Comparison of ENCODE assay signal across 8 cellular contexts in the genomic region with DNA sequence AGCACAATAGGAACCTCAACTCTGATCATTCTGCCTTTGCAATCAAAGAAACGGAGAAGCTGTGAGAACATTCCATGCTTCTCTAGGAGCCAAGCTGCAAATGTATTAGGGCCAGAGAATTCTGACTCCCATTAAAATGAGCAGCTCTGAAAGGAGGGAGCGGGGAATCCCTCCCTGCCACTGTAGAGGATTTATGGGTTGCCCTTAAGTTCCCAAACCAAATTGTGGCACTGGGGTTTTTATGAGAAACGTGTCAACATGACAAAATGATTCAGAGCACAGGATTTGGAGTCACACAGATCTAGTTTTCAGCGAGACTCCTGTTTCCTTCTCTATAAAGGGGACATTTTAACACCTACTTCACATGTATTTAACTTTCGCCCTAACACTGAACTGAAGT. TPM values are rescaled to one million over a fixed set of nuclear protein-coding genes. Genes with fewer than 3 reads are reported as not detected.
A peak's percentile ranks its signal among the peaks of the same experiment; 100 is the strongest.
DNase-seq lines count a peak whose midpoint lies in the region; ATAC-seq and TF ChIP-seq lines count a peak whose summit lies in the region.

No MANE protein-coding gene starts in this region.

- ATAC-seq in HG03354 (IDR thresholded peaks at IDR 0.05; ENCODE audit: poor library complexity, severe bottlenecking, unreplicated experiment), result no peak

- H3K4me3 ChIP-seq in A673 (ENCODE audit: low read depth, low read length, poor library complexity, severe bottlenecking), result peak overlapping the region; percentile 78

- POLR2A ChIA-PET in A673 (lab: Charles Lee; ENCODE audit: low non-redundant PET) (no interaction called here), HEK293T (lab: Yijun Ruan, JAX) (no interaction called here)

- TF ChIP-seq CTCF in A673 (conservative IDR thresholded peaks at IDR 0.05; ENCODE audit: low read depth, low read length) (no peak), GM20000 (IDR thresholded peaks at IDR 0.05; ENCODE audit: extremely low read depth, missing control alignments) (no peak)

- H3K36me3 ChIP-seq in A673 (ENCODE audit: insufficient read depth, low read length, poor library complexity, severe bottlenecking), result no peaks in the 10 kb centered on the region

- H3K27me3 ChIP-seq in A673 (replicated peaks; ENCODE audit: insufficient read depth, low read depth, low read length, poor library complexity), result no peaks in the 10 kb centered on the region

- intact Hi-C loops in A673 (cut with micrococcal nuclease; ENCODE audit: unreplicated experiment), result no loop called here

- H3K27ac ChIP-seq in A673 (ENCODE audit: low read depth, low read length, poor library complexity, severe bottlenecking), result no peak overlapping the region
- peak overlapping the region; percentile 77 for H3K27ac ChIP-seq in caudate nucleus (ENCODE audit: low read depth, low read length)

- no TSS peak for BruUV-seq in A673 (replicated peaks; lab: Mats Ljungman, UMichigan)

- CTCF ChIA-PET in A673 (lab: Charles Lee) (no interaction called here), HEK293T (lab: Yijun Ruan, JAX) (no interaction called here)

- H3K9me3 ChIP-seq in A673 (ENCODE audit: low read depth, low read length, poor library complexity, severe bottlenecking), result no peaks in the 10 kb centered on the region

- H3K4me1 ChIP-seq in A673 (ENCODE audit: insufficient read depth, low read length, poor library complexity, severe bottlenecking), result peaks cover 13% of the 10 kb centered on the region

- DNase-seq in A673 (ENCODE audit: low spot score), result peak; percentile 13
- peak; percentile 33 for DNase-seq in HEK293T (ENCODE audit: extremely low spot score)
- peak in 11 of 61 donors; percentile 4 to 43 (median 15) for DNase-seq in caudate nucleus (lab: John Stamatoyannopoulos, UW)
- peak; percentile 47 for DNase-seq in midbrain (lab: John Stamatoyannopoulos, UW)
- no peak for DNase-seq in GM20000 (ENCODE audit: low spot score)
- DNase-seq in NCI-H1694 treated with DMSO at 0.1 percent for 48 hours (lab: John Stamatoyannopoulos, UW), result no peak
- no peak for DNase-seq in iPS-NIHi11 (ENCODE audit: low spot score)

TF ChIP-seq in HEK293T, 16 proteins besides CTCF, POLR2A, EP300 and RAD21:
- TF ChIP-seq FOXM1 (IDR thresholded peaks at IDR 0.05; ENCODE audit: borderline replicate concordance), result no peak
- no peak for TF ChIP-seq SP1 (IDR thresholded peaks at IDR 0.05)
- TF ChIP-seq L3MBTL2 (conservative IDR thresholded peaks at IDR 0.05), result no peak
- no peak for TF ChIP-seq SUZ12 (IDR thresholded peaks at IDR 0.05)
- TF ChIP-seq LEF1 (IDR thresholded peaks at IDR 0.05; ENCODE audit: borderline replicate concordance), result no peak
- TF ChIP-seq CTBP1 (IDR thresholded peaks at IDR 0.05; ENCODE audit: borderline replicate concordance), result peak; percentile 53; the same call in 1 of the 2 replicates
- TF ChIP-seq NFRKB (IDR thresholded peaks at IDR 0.05), result no peak
- TF ChIP-seq FOXA1 (IDR thresholded peaks at IDR 0.05), result no peak
- TF ChIP-seq TARDBP (IDR thresholded peaks at IDR 0.05), result no peak
- no peak for TF ChIP-seq ZNF384 (IDR thresholded peaks at IDR 0.05)
- no peak for TF ChIP-seq FOXK2 (IDR thresholded peaks at IDR 0.05)
- TF ChIP-seq, protein P1, sequence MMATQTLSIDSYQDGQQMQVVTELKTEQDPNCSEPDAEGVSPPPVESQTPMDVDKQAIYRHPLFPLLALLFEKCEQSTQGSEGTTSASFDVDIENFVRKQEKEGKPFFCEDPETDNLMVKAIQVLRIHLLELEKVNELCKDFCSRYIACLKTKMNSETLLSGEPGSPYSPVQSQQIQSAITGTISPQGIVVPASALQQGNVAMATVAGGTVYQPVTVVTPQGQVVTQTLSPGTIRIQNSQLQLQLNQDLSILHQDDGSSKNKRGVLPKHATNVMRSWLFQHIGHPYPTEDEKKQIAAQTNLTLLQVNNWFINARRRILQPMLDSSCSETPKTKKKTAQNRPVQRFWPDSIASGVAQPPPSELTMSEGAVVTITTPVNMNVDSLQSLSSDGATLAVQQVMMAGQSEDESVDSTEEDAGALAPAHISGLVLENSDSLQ (IDR thresholded peaks at IDR 0.05), result peak; percentile 97
- no peak for TF ChIP-seq ELF4 (IDR thresholded peaks at IDR 0.05)
- 0 out of 2 replicates have a peak, but pooled peaks have one; percentile 32 for TF ChIP-seq ARNT (IDR thresholded peaks at IDR 0.05)
- TF ChIP-seq BHLHE40 (IDR thresholded peaks at IDR 0.05; ENCODE audit: borderline replicate concordance), result no peak
- no peak for TF ChIP-seq HDGF (IDR thresholded peaks at IDR 0.05; ENCODE audit: borderline replicate concordance)

RNA-seq across cellular contexts. Expression of a gene that starts 1.8 kb away (rescaled TPM):
- 39.8 and 42.2 TPM in 2 replicates for total RNA-seq in A673 (2021)

Comparison
In these comparisons a context has a peak if more than half of its experiments do, and no peak if none do; other contexts are left out.
1. DNase-seq: peak in A673 (single experiment), HEK293T (single experiment) and midbrain (single experiment); none in GM20000 (single experiment), NCI-H1694 treated with DMSO at 0.1 percent for 48 hours (single experiment) and iPS-NIHi11 (single experiment).